8 cellular contexts compared by ENCODE assay signal in the genomic region with DNA sequence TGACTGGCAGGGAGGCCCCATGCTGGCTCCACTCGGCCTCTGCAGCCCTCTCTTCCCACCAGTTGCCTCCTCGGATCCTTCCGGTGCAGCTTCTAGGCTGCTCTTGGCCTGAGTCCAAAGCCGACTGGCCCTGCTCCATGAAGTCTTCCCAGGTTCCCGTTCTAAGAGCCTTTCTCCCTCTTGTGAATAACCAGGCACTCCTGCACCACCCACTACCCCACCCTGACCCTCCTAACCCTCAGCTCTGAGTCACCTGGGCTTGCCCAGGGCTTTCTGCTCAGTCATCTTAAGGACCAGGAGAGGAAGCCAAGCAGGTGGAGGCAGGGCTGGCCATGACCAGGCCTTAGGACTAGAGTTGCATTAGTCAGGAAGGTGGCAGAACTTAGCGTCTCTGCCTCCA. TPM values are rescaled to one million over a fixed set of nuclear protein-coding genes. Genes with fewer than 3 reads are reported as not detected.
DNase-seq lines count a peak whose midpoint lies in the region; ATAC-seq and TF ChIP-seq lines count a peak whose summit lies in the region.

No MANE protein-coding gene starts in this region.

- no peaks in the 10 kb centered on the region for H3K27me3 ChIP-seq in upper lobe of left lung

- H3K27ac ChIP-seq in upper lobe of left lung = peak overlapping the region; percentile 12 to 75 (median 51)

- DNase-seq in NCI-H2171 treated with DMSO at 0.1 percent for 48 hours (lab: John Stamatoyannopoulos, UW) = peak; percentile 3
- DNase-seq in NCI-H2171 (lab: John Stamatoyannopoulos, UW) = no peak
- peak; percentile 76 for DNase-seq in T1000 (lab: John Stamatoyannopoulos, UW)
- peak; percentile 77 for DNase-seq in islet precursor cell
- DNase-seq in upper lobe of left lung = peak in 1 of 2 donors; percentile 94

- no peaks in the 10 kb centered on the region for H3K9me3 ChIP-seq in upper lobe of left lung

- TF ChIP-seq POLR2A in upper lobe of left lung (IDR thresholded peaks at IDR 0.05) = no peak

- H3K4me3 ChIP-seq in upper lobe of left lung = no peak overlapping the region

- H3K36me3 ChIP-seq in upper lobe of left lung = no peaks in the 10 kb centered on the region

- peaks cover 8 to 14% (median 13%) of the 10 kb centered on the region in 4 donors for H3K4me1 ChIP-seq in upper lobe of left lung

- TF ChIP-seq EP300 in upper lobe of left lung (IDR thresholded peaks at IDR 0.05) = no peak

- no peak for TF ChIP-seq CTCF in upper lobe of left lung (IDR thresholded peaks at IDR 0.05)

- 16 to 18% methylated on average over 6 of the region's 6 CpGs for WGBS in upper lobe of left lung, 2 donors

- peak; percentile 84 to 95 for ATAC-seq in upper lobe of left lung (ENCODE audit: low FRiP score in 2 of 2)
- ATAC-seq in HG02678 (IDR thresholded peaks at IDR 0.05; ENCODE audit: unreplicated experiment) = no peak
- no peak for ATAC-seq in GM18861 (IDR thresholded peaks at IDR 0.05; ENCODE audit: unreplicated experiment)
- ATAC-seq in GM18907 (IDR thresholded peaks at IDR 0.05; ENCODE audit: unreplicated experiment) = no peak

RNA-seq across cellular contexts. Expression of gene CNBP, which starts 28.1 kb away (rescaled TPM):
- total RNA-seq in upper lobe of left lung = 100 to 1,000 TPM; 185 to 426 (median 312) TPM

RNA-seq across cellular contexts. Expression of gene COPG1, which starts 37.6 kb away (rescaled TPM):
- 100 to 1,000 TPM; 108 to 191 (median 171) TPM for total RNA-seq in upper lobe of left lung

RNA-seq across cellular contexts. Expression of gene ISY1, which starts 50.9 kb away (rescaled TPM):
- total RNA-seq in upper lobe of left lung = 10 to 100 TPM; 14.2 to 34.8 (median 19.6) TPM

Comparison
In these comparisons a context has a peak if more than half of its experiments do, and no peak if none do; other contexts are left out.
1. ATAC-seq: peak in upper lobe of left lung (2 of 2); none in HG02678 (single experiment), GM18861 (single experiment) and GM18907 (single experiment).